Comparison of ENCODE assay signal across 12 cellular contexts in genomic region chr2:86790134-86790827, GRCh38. TPM values are rescaled to one million over a fixed set of nuclear protein-coding genes. Genes with fewer than 3 reads are reported as not detected.
A peak's percentile ranks its signal among the peaks of the same experiment; 100 is the strongest.
DNase-seq lines count a peak whose midpoint lies in the region; ATAC-seq, FAIRE-seq and TF ChIP-seq lines count a peak whose summit lies in the region.
"Had no signal": no experiment of that assay in that cellular context is flagged by ENCODE, and none has a peak within 500 bp of the region (broad histone marks: within the 10 kb centered on the region; RNA-seq: fewer than 3 reads in every experiment).

No MANE protein-coding gene starts in this region.

- H3K4me3 ChIP-seq in RWPE2 (ENCODE audit: severe bottlenecking) (no peak overlapping the region), endothelial cell of umbilical vein (replicated peaks in 1 of 3; ENCODE audit: insufficient read depth in 1 of 3, low read depth in 1 of 3, low read length in 3 of 3) (no peak overlapping the region), BE2C (ENCODE audit: low read depth, low read length) (no peak overlapping the region)

- H4K20me1 ChIP-seq in endothelial cell of umbilical vein (replicated peaks; ENCODE audit: control insufficient read depth, extremely low read depth, insufficient read depth, low read length), result no peaks in the 10 kb centered on the region

- ATAC-seq in RWPE2 (ENCODE audit: low read depth) (peak; percentile 40; the same call in 2 of the 3 replicates), HG02885 (IDR thresholded peaks at IDR 0.05; ENCODE audit: poor library complexity, unreplicated experiment) (no peak)

- CTCF ChIA-PET in endothelial cell of umbilical vein (lab: Charles Lee), result no interaction called here

- dilution Hi-C loops in endothelial cell of umbilical vein (cut with MboI; ENCODE audit: extremely low pct_ligation_motif_present, low sequenced_read_pairs), result no loop called here

- no peaks in the 10 kb centered on the region for H3K79me2 ChIP-seq in endothelial cell of umbilical vein (ENCODE audit: control insufficient read depth, insufficient read depth, low read length)

- no peaks in the 10 kb centered on the region for H3K9me3 ChIP-seq in RWPE2 (ENCODE audit: severe bottlenecking)
- no peaks in the 10 kb centered on the region for H3K9me3 ChIP-seq in endothelial cell of umbilical vein (replicated peaks; ENCODE audit: control insufficient read depth, insufficient read depth, low read length)
- no peaks in the 10 kb centered on the region for H3K9me3 ChIP-seq in BE2C

- no peaks in the 10 kb centered on the region for H3K9me1 ChIP-seq in endothelial cell of umbilical vein (replicated peaks; ENCODE audit: control insufficient read depth, extremely low read depth, insufficient read depth, low read length)

- DNase-seq in GM13976 (ENCODE audit: low spot score), result peak; percentile 41
- no peak for DNase-seq in RWPE2 (ENCODE audit: low spot score)
- DNase-seq in endothelial cell of umbilical vein (ENCODE audit: low read depth, low spot score), result no peak
- no peak for DNase-seq in progenitor cell of endocrine pancreas (ENCODE audit: low spot score, unreplicated experiment)
- no peak for DNase-seq in NCI-H82 (lab: John Stamatoyannopoulos, UW)
- DNase-seq in BE2C, result no peak
- DNase-seq in cerebellar nuclear complex (lab: John Stamatoyannopoulos, UW), result no peak
- DNase-seq: NCI-H1436; occipital lobe; stimulated activated naive CD4-positive, alpha-beta T cell treated with Interleukin-2 at 50 U/mL for 16 hours; WERI-Rb-1 had no signal

- in situ Hi-C loops in GM13976 (cut with MboI; ENCODE audit: low sequenced_read_pairs, unreplicated experiment), result no loop called here

- H3K27me3 ChIP-seq in RWPE2 (ENCODE audit: insufficient read depth, poor library complexity, severe bottlenecking) (peaks cover 51% of the 10 kb centered on the region), endothelial cell of umbilical vein (ENCODE audit: control insufficient read depth in 2 of 2, insufficient read depth in 2 of 2, low read length in 2 of 2) (peaks cover 47 to 69% of the 10 kb centered on the region in 2 experiments), BE2C (peaks cover 34% of the 10 kb centered on the region)

- no peak overlapping the region for H2AFZ ChIP-seq in endothelial cell of umbilical vein (ENCODE audit: low read depth, low read length)

- POLR2A ChIA-PET in endothelial cell of umbilical vein (lab: Charles Lee), result no interaction called here

- H3K36me3 ChIP-seq in RWPE2 (ENCODE audit: low read depth) (no peaks in the 10 kb centered on the region), endothelial cell of umbilical vein (ENCODE audit: control insufficient read depth in 2 of 2, extremely low read depth in 1 of 2, insufficient read depth in 2 of 2, low read length in 2 of 2) (no peaks in the 10 kb centered on the region), BE2C (no peaks in the 10 kb centered on the region)
- H3K36me3 ChIP-seq: WERI-Rb-1 had no signal

- H3K27ac ChIP-seq in RWPE2 (ENCODE audit: poor library complexity, severe bottlenecking) (no peak overlapping the region), endothelial cell of umbilical vein (ENCODE audit: insufficient read depth, low read depth, low read length) (no peak overlapping the region)
- H3K27ac ChIP-seq: WERI-Rb-1 had no signal

- H3K9ac ChIP-seq in endothelial cell of umbilical vein (replicated peaks; ENCODE audit: extremely low read depth, insufficient read depth, low read length), result no peak overlapping the region

- no peaks in the 10 kb centered on the region for H3K36me3 Mint-ChIP-seq in progenitor cell of endocrine pancreas (ENCODE audit: insufficient read depth)

- H3K4me2 ChIP-seq in endothelial cell of umbilical vein (ENCODE audit: insufficient read depth, low read length), result no peak overlapping the region

- TF ChIP-seq CTCF in GM13976 (IDR thresholded peaks at IDR 0.05; ENCODE audit: borderline replicate concordance, control extremely low read depth, extremely low read depth, insufficient read depth, missing control alignments) (no peak), RWPE2 (IDR thresholded peaks at IDR 0.05; ENCODE audit: poor library complexity, severe bottlenecking) (no peak), endothelial cell of umbilical vein (IDR thresholded peaks at IDR 0.05; ENCODE audit: extremely low read depth in 1 of 2, insufficient read depth in 1 of 2, low read depth in 1 of 2, low read length in 2 of 2) (no peak), progenitor cell of endocrine pancreas (IDR thresholded peaks at IDR 0.05; ENCODE audit: unreplicated experiment) (no peak), BE2C (IDR thresholded peaks at IDR 0.05; ENCODE audit: low read depth, low read length) (no peak)

- H3K27ac Mint-ChIP-seq in progenitor cell of endocrine pancreas, result peak overlapping the region; percentile 72

- FAIRE-seq in endothelial cell of umbilical vein (lab: Jason Lieb, UNC), result no peak

- no TSS peak for BruUV-seq in endothelial cell of umbilical vein (replicated peaks; lab: Mats Ljungman, UMichigan)

- intact Hi-C loops in endothelial cell of umbilical vein (cut with micrococcal nuclease), result no loop called here

- peaks cover 4% of the 10 kb centered on the region for H3K9me3 Mint-ChIP-seq in progenitor cell of endocrine pancreas (ENCODE audit: low read depth)

- peaks cover 5% of the 10 kb centered on the region for H3K4me1 Mint-ChIP-seq in progenitor cell of endocrine pancreas (ENCODE audit: low read depth)

- no peaks in the 10 kb centered on the region for H3K4me1 ChIP-seq in RWPE2 (ENCODE audit: insufficient read depth, poor library complexity, severe bottlenecking)
- H3K4me1 ChIP-seq in endothelial cell of umbilical vein (ENCODE audit: control insufficient read depth, extremely low read depth, insufficient read depth, low read length), result no peaks in the 10 kb centered on the region
- H3K4me1 ChIP-seq in BE2C, result no peaks in the 10 kb centered on the region

- H3K4me3 Mint-ChIP-seq in progenitor cell of endocrine pancreas (ENCODE audit: low read depth), result peak overlapping the region; percentile 20

- peaks cover 87% of the 10 kb centered on the region for H3K27me3 Mint-ChIP-seq in progenitor cell of endocrine pancreas

- TF ChIP-seq POLR2A in endothelial cell of umbilical vein (IDR thresholded peaks at IDR 0.05; ENCODE audit: low read depth, low read length), result no peak

TF ChIP-seq in endothelial cell of umbilical vein, 7 proteins besides CTCF, POLR2A, EP300 and RAD21:
- TF ChIP-seq EZH2 (IDR thresholded peaks at IDR 0.05; ENCODE audit: borderline replicate concordance, low read depth, low read length, severe bottlenecking) (peak; percentile 96), MYC (IDR thresholded peaks at IDR 0.05; ENCODE audit: low read depth, low read length) (no peak)

RNA-seq across cellular contexts. Expression of gene CD8A, which starts 0.4 kb away (rescaled TPM):
- total RNA-seq in endothelial cell of umbilical vein (not detected in 2 replicates), progenitor cell of endocrine pancreas (0.13 and 0.19 TPM in 2 replicates)
- not detected in 2 replicates for polyA plus RNA-seq in endothelial cell of umbilical vein
- polyA plus RNA-seq in endothelial cell of umbilical vein (2011; cell fraction: cytosol; rRNA removed), result not detected in 2 replicates
- not detected in 2 replicates for polyA plus RNA-seq in endothelial cell of umbilical vein (2011; cell fraction: nucleus; rRNA removed)
- not detected in 2 replicates for polyA plus RNA-seq in endothelial cell of umbilical vein (2012)
- not detected in 2 replicates for polyA minus RNA-seq in endothelial cell of umbilical vein
- polyA minus RNA-seq in endothelial cell of umbilical vein (2011; cell fraction: cytosol; rRNA and poly(A)+ RNA removed), result not detected
- polyA minus RNA-seq in endothelial cell of umbilical vein (2011; cell fraction: nucleus; rRNA and poly(A)+ RNA removed), result not detected in 2 replicates
- polyA plus RNA-seq in BE2C (2012; ENCODE audit: insufficient read depth, insufficient read length, low read depth), result 0.51 TPM
